In genomic region chr1:210358511-210359148, GRCh38 we compare ENCODE assay signal across 20 cellular contexts.
"Had no signal": no experiment of that assay in that cellular context is flagged by ENCODE, and none has a peak within 500 bp of the region (broad histone marks: within the 10 kb centered on the region; RNA-seq: fewer than 3 reads in every experiment).

No MANE protein-coding gene starts in this region.

- H3K27me3 Mint-ChIP-seq: activated CD4-positive, alpha-beta T cell treated with anti-CD3 and anti-CD28 coated beads for 36 hours; type B pancreatic cell had no signal

- H3K4me3 ChIP-seq: cardiac muscle cell, colonic mucosa, gastroesophageal sphincter, lower lobe of right lung had no signal

- H3K27ac ChIP-seq: cardiac muscle cell, colonic mucosa, epithelial cell of prostate, gastroesophageal sphincter, lower lobe of right lung, neutrophil had no signal

- H3K9me3 ChIP-seq: colonic mucosa, gastroesophageal sphincter, lower lobe of right lung, neutrophil had no signal

- FAIRE-seq: astrocyte had no signal

- H3K4me3 Mint-ChIP-seq: activated CD4-positive, alpha-beta T cell treated with anti-CD3 and anti-CD28 coated beads for 36 hours; activated CD8-positive, alpha-beta T cell treated with anti-CD3 and anti-CD28 coated beads, Interleukin-2, amount 10 ng/mL, durations not matched to agents 7 days and 5 days; activated T-helper 1 cell treated with anti-CD3 and anti-CD28 coated beads, Interleukin-12 subunit alpha, Interleukin-12 subunit beta, Interleukin-2, Interleukin-4 antibody, amounts not matched to agents 30 ng/mL and 10 ng/mL and 1 ng/mL, durations not matched to agents 14 hours and 24 hours and 36 hours; naive thymus-derived CD4-positive, alpha-beta T cell; type B pancreatic cell had no signal

- H3K9me3 Mint-ChIP-seq: activated T-helper 1 cell treated with anti-CD3 and anti-CD28 coated beads, Interleukin-12 subunit alpha, Interleukin-12 subunit beta, Interleukin-2, Interleukin-4 antibody, amounts not matched to agents 30 ng/mL and 10 ng/mL and 1 ng/mL, durations not matched to agents 14 hours and 24 hours and 36 hours; type B pancreatic cell had no signal

- H3K27me3 ChIP-seq: cardiac muscle cell, colonic mucosa, gastroesophageal sphincter, neutrophil had no signal

- H3K36me3 Mint-ChIP-seq: naive thymus-derived CD4-positive, alpha-beta T cell; type B pancreatic cell had no signal

- DNase-seq: activated CD4-positive, alpha-beta T cell treated with anti-CD3 and anti-CD28 coated beads for 36 hours; activated CD8-positive, alpha-beta memory T cell treated with anti-CD3 and anti-CD28 coated beads, Interleukin-2, amount 50 U/mL, for 48 hours; activated CD8-positive, alpha-beta T cell treated with anti-CD3 and anti-CD28 coated beads, Interleukin-2, amount 10 ng/mL, durations not matched to agents 7 days and 5 days; activated naive CD4-positive, alpha-beta T cell treated with Interleukin-2 at 50 U/mL for 16 hours; colonic mucosa; effector CD4-positive, alpha-beta T cell; lower lobe of right lung; midbrain; naive thymus-derived CD4-positive, alpha-beta T cell; posterior cingulate gyrus; right cardiac atrium; stimulated activated naive CD4-positive, alpha-beta T cell; T-helper 9 cell had no signal

- H3K27ac Mint-ChIP-seq: activated CD4-positive, alpha-beta T cell treated with anti-CD3 and anti-CD28 coated beads for 36 hours; activated CD8-positive, alpha-beta T cell treated with anti-CD3 and anti-CD28 coated beads, Interleukin-2, amount 10 ng/mL, durations not matched to agents 7 days and 5 days; activated T-helper 1 cell treated with anti-CD3 and anti-CD28 coated beads, Interleukin-12 subunit alpha, Interleukin-12 subunit beta, Interleukin-2, Interleukin-4 antibody, amounts not matched to agents 30 ng/mL and 10 ng/mL and 1 ng/mL, durations not matched to agents 14 hours and 24 hours and 36 hours; naive thymus-derived CD4-positive, alpha-beta T cell; type B pancreatic cell had no signal

- H3K36me3 ChIP-seq: cardiac muscle cell, colonic mucosa, gastroesophageal sphincter, lower lobe of right lung, neutrophil had no signal

- H3K4me1 ChIP-seq: colonic mucosa had no signal

- ATAC-seq: activated CD4-positive, alpha-beta T cell treated with anti-CD3 and anti-CD28 coated beads for 36 hours; activated CD8-positive, alpha-beta T cell treated with anti-CD3 and anti-CD28 coated beads, Interleukin-2, amount 10 ng/mL, durations not matched to agents 7 days and 5 days; gastroesophageal sphincter; lower lobe of right lung; naive thymus-derived CD4-positive, alpha-beta T cell; right cardiac atrium had no signal
